1 cellular context compared by ENCODE assay signal in the genomic region with DNA sequence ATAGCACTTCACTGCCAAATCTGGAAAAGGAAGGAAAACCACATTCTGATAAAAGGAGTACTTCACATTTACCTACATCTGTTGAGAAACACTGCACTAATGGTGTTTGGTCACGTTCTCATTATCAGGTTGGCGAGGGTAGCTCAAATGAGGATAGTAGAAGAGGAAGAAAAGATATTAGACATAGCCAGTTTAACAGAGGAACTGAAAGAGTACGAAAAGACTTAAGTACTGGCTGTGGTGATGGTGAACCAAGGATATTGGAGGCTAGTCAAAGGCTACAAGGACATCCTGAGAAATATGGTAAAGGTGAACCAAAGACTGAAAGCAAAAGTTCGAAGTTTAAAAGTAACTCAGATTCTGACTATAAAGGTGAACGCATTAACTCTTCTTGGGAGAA.
TF ChIP-seq lines count a peak whose summit lies in the region.

No MANE protein-coding gene starts in this region.

TF ChIP-seq in SK-N-SH treated with all-trans-retinoic acid at 6 μM for 48 hours, 23 proteins besides CTCF, POLR2A, EP300 and RAD21 (continued from another document):
- TF ChIP-seq, protein P1, sequence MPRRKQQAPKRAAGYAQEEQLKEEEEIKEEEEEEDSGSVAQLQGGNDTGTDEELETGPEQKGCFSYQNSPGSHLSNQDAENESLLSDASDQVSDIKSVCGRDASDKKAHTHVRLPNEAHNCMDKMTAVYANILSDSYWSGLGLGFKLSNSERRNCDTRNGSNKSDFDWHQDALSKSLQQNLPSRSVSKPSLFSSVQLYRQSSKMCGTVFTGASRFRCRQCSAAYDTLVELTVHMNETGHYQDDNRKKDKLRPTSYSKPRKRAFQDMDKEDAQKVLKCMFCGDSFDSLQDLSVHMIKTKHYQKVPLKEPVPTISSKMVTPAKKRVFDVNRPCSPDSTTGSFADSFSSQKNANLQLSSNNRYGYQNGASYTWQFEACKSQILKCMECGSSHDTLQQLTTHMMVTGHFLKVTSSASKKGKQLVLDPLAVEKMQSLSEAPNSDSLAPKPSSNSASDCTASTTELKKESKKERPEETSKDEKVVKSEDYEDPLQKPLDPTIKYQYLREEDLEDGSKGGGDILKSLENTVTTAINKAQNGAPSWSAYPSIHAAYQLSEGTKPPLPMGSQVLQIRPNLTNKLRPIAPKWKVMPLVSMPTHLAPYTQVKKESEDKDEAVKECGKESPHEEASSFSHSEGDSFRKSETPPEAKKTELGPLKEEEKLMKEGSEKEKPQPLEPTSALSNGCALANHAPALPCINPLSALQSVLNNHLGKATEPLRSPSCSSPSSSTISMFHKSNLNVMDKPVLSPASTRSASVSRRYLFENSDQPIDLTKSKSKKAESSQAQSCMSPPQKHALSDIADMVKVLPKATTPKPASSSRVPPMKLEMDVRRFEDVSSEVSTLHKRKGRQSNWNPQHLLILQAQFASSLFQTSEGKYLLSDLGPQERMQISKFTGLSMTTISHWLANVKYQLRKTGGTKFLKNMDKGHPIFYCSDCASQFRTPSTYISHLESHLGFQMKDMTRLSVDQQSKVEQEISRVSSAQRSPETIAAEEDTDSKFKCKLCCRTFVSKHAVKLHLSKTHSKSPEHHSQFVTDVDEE (CRISPR knock-in tag; IDR thresholded peaks at IDR 0.05) = no peak
- no peak for TF ChIP-seq CSDC2 (CRISPR knock-in tag; IDR thresholded peaks at IDR 0.05)
- no peak for TF ChIP-seq RARB (CRISPR knock-in tag; IDR thresholded peaks at IDR 0.05)
- no peak for TF ChIP-seq PPARA (CRISPR knock-in tag; IDR thresholded peaks at IDR 0.05; ENCODE audit: borderline replicate concordance)
- TF ChIP-seq ISL1 (CRISPR knock-in tag; IDR thresholded peaks at IDR 0.05) = no peak
- TF ChIP-seq TOX (CRISPR knock-in tag; IDR thresholded peaks at IDR 0.05; ENCODE audit: borderline replicate concordance) = no peak
TF ChIP-seq in SK-N-SH treated with all-trans-retinoic acid at 6 μM for 48 hours: peak in this region for 0.
